In genomic region chr13:106063591-106064308, GRCh38 we compare ENCODE assay signal across 20 cellular contexts.
DNase-seq lines count a peak whose midpoint lies in the region; ATAC-seq, FAIRE-seq and TF ChIP-seq lines count a peak whose summit lies in the region.
"Had no signal": no experiment of that assay in that cellular context is flagged by ENCODE, and none has a peak within 500 bp of the region (broad histone marks: within the 10 kb centered on the region; RNA-seq: fewer than 3 reads in every experiment).

No MANE protein-coding gene starts in this region.

- H4K8ac ChIP-seq in mesenchymal stem cell (ENCODE audit: low read length), result no peak overlapping the region

- no peaks in the 10 kb centered on the region for H3K9me3 ChIP-seq in mesenchymal stem cell (ENCODE audit: control insufficient read depth, low read length)
- H3K9me3 ChIP-seq in left lung, result no peaks in the 10 kb centered on the region
- H3K9me3 ChIP-seq: BLaER1 treated with 17β-estradiol and CSF1 and Interleukin-3, amounts not matched to agents 10 nM and 100 nM; esophagus squamous epithelium; mucosa of descending colon; uterus had no signal

- ATAC-seq in GM19455 (IDR thresholded peaks at IDR 0.05; ENCODE audit: unreplicated experiment), result no peak
- no peak for ATAC-seq in GM18873 (IDR thresholded peaks at IDR 0.05; ENCODE audit: low FRiP score, unreplicated experiment)
- ATAC-seq in left lung, result no peak
- ATAC-seq: K562; mucosa of descending colon; Right ventricle myocardium inferior; stimulated activated effector memory CD8-positive, alpha-beta T cell treated with anti-CD3 and anti-CD28 coated beads, Interleukin-12 subunit alpha, Interleukin-12 subunit beta, amount 100 ng/mL, for 72 hours had no signal

- no peaks in the 10 kb centered on the region for H3K79me1 ChIP-seq in mesenchymal stem cell (replicated peaks; ENCODE audit: low read length, poor library complexity, severe bottlenecking)

- no peak overlapping the region for H3K18ac ChIP-seq in mesenchymal stem cell (ENCODE audit: low read depth in 1 of 2, low read length in 2 of 2)

- peaks cover 3% of the 10 kb centered on the region for H3K4me1 ChIP-seq in mesenchymal stem cell (ENCODE audit: control insufficient read depth, insufficient read depth, low read depth, low read length)
- H3K4me1 ChIP-seq in left lung, result no peaks in the 10 kb centered on the region
- H3K4me1 ChIP-seq: BLaER1 treated with 17β-estradiol and CSF1 and Interleukin-3, amounts not matched to agents 10 nM and 100 nM; esophagus squamous epithelium; uterus had no signal

- H2AK5ac ChIP-seq in mesenchymal stem cell (ENCODE audit: low read length, severe bottlenecking), result peak overlapping the region; percentile 23

- H3K27me3 ChIP-seq in brain microvascular endothelial cell (replicated peaks), result no peaks in the 10 kb centered on the region
- no peaks in the 10 kb centered on the region for H3K27me3 ChIP-seq in mesenchymal stem cell (ENCODE audit: control insufficient read depth in 1 of 2, insufficient read depth in 1 of 2, low read length in 2 of 2)
- no peaks in the 10 kb centered on the region for H3K27me3 ChIP-seq in left lung
- H3K27me3 ChIP-seq: BLaER1 treated with 17β-estradiol and CSF1 and Interleukin-3, amounts not matched to agents 10 nM and 100 nM; esophagus squamous epithelium; uterus had no signal

- no peak overlapping the region for H3K4me2 ChIP-seq in mesenchymal stem cell (ENCODE audit: low read length, poor library complexity, severe bottlenecking)
- H3K4me2 ChIP-seq: BLaER1 treated with 17β-estradiol and CSF1 and Interleukin-3, amounts not matched to agents 10 nM and 100 nM had no signal

- H2BK120ac ChIP-seq in mesenchymal stem cell (ENCODE audit: low read depth, low read length), result no peak overlapping the region

- in situ Hi-C loops in brain microvascular endothelial cell (cut with HindIII; ENCODE audit: low pct_ligation_motif_present, low sequenced_read_pairs), result no loop called here

- H2AFZ ChIP-seq in mesenchymal stem cell (ENCODE audit: low read depth, low read length), result no peak overlapping the region

- no peak overlapping the region for H3K23ac ChIP-seq in mesenchymal stem cell (ENCODE audit: low read length in 2 of 2)

- no peak overlapping the region for H3K4ac ChIP-seq in mesenchymal stem cell (ENCODE audit: low read depth in 1 of 2, low read length in 2 of 2)

- intact Hi-C loops in left lung (cut with DNase I), result no loop called here

- no peak overlapping the region for H3K14ac ChIP-seq in mesenchymal stem cell (ENCODE audit: low read length in 2 of 2)

- H2BK12ac ChIP-seq in mesenchymal stem cell (ENCODE audit: low read length in 2 of 2), result peak overlapping the region in 1 of 2 experiments; percentile 37

- peak overlapping the region; percentile 23 for H3K9ac ChIP-seq in mesenchymal stem cell (ENCODE audit: low read length)
- H3K9ac ChIP-seq: BLaER1 treated with 17β-estradiol and CSF1 and Interleukin-3, amounts not matched to agents 10 nM and 100 nM had no signal

- H3K27ac ChIP-seq in brain microvascular endothelial cell (peak overlapping the region; percentile 16), mesenchymal stem cell (ENCODE audit: low read length, poor library complexity, severe bottlenecking) (peak overlapping the region; percentile 17), left lung (no peak overlapping the region)
- H3K27ac ChIP-seq: BLaER1 treated with 17β-estradiol and CSF1 and Interleukin-3, amounts not matched to agents 10 nM and 100 nM; esophagus squamous epithelium; uterus had no signal

- H4K91ac ChIP-seq in mesenchymal stem cell (ENCODE audit: low read length), result no peak overlapping the region

- no peak overlapping the region for H2BK5ac ChIP-seq in mesenchymal stem cell (ENCODE audit: low read depth, low read length, poor library complexity, severe bottlenecking)

- DNase-seq in AG20443 (ENCODE audit: low spot score), result peak; percentile 73
- peak; percentile 18 for DNase-seq in HTR-8/SVneo (ENCODE audit: insufficient read length, low spot score)
- DNase-seq in brain microvascular endothelial cell, result peak; percentile 91
- DNase-seq in mesenchymal stem cell, result peak; percentile 81
- no peak for DNase-seq in NCI-H2029 treated with DMSO at 0.1 percent for 48 hours (lab: John Stamatoyannopoulos, UW)
- DNase-seq in left lung, result no peak
- DNase-seq: activated naive CD4-positive, alpha-beta T cell treated with Interleukin-2 at 50 U/mL for 16 hours; esophagus squamous epithelium; mucosa of descending colon; NCI-H1694 treated with DMSO at 0.1 percent for 48 hours; NCI-H69; stimulated activated CD4-positive, alpha-beta T cell treated with anti-CD3 and anti-CD28 coated beads, Interleukin-2, amount 100 ng/mL, for 48 hours; uterus had no signal

- no peaks in the 10 kb centered on the region for H3K36me3 ChIP-seq in brain microvascular endothelial cell (replicated peaks)
- no peaks in the 10 kb centered on the region for H3K36me3 ChIP-seq in mesenchymal stem cell (ENCODE audit: control insufficient read depth in 1 of 2, insufficient read depth in 2 of 2, low read depth in 1 of 2, low read length in 2 of 2)
- H3K36me3 ChIP-seq in left lung, result no peaks in the 10 kb centered on the region
- H3K36me3 ChIP-seq: BLaER1 treated with 17β-estradiol and CSF1 and Interleukin-3, amounts not matched to agents 10 nM and 100 nM; esophagus squamous epithelium; uterus had no signal

- TF ChIP-seq CTCF in brain microvascular endothelial cell (IDR thresholded peaks at IDR 0.05; ENCODE audit: low read depth, low read length, missing control alignments) (no peak), left lung (IDR thresholded peaks at IDR 0.05) (no peak)

- H2BK15ac ChIP-seq in mesenchymal stem cell (ENCODE audit: low read depth, poor library complexity, severe bottlenecking), result no peak overlapping the region

- FAIRE-seq in HTR-8/SVneo (lab: Jason Lieb, UNC), result no peak
- FAIRE-seq: GM18507, K562 had no signal

- 67% methylated on average over 7 of the region's 8 CpGs for WGBS in mesenchymal stem cell

- no peak overlapping the region for H3K4me3 ChIP-seq in brain microvascular endothelial cell (ENCODE audit: low read depth, low read length)
- no peak overlapping the region for H3K4me3 ChIP-seq in mesenchymal stem cell (ENCODE audit: insufficient read depth in 1 of 2, low read depth in 1 of 2, low read length in 2 of 2)
- no peak overlapping the region for H3K4me3 ChIP-seq in left lung
- H3K4me3 ChIP-seq: BLaER1 treated with 17β-estradiol and CSF1 and Interleukin-3, amounts not matched to agents 10 nM and 100 nM; esophagus squamous epithelium; K562; mucosa of descending colon; uterus had no signal

Comparison
In these comparisons a context has a peak if more than half of its experiments do, and no peak if none do; other contexts are left out.
1. DNase-seq: peak in AG20443 (single experiment), HTR-8/SVneo (single experiment), brain microvascular endothelial cell (single experiment) and mesenchymal stem cell (single experiment); none in NCI-H2029 treated with DMSO at 0.1 percent for 48 hours (single experiment) and left lung (0 of 2).
2. H3K27ac ChIP-seq: peak in brain microvascular endothelial cell (single experiment) and mesenchymal stem cell (single experiment); none in left lung (0 of 2).